In genomic region chr15:52146261-52146660, GRCh38 we compare ENCODE assay signal across 9 cellular contexts. TPM values are rescaled to one million over a fixed set of nuclear protein-coding genes. Genes with fewer than 3 reads are reported as not detected.
"Had no signal": no experiment of that assay in that cellular context is flagged by ENCODE, and none has a peak within 500 bp of the region (broad histone marks: within the 10 kb centered on the region; RNA-seq: fewer than 3 reads in every experiment).

No MANE protein-coding gene starts in this region.

- H2AFZ ChIP-seq: GM23338 had no signal

- ATAC-seq: GM23338 had no signal

- H3K27ac Mint-ChIP-seq: GM23338, H9, HFFc6 had no signal

- H3K27ac ChIP-seq: KMS-11 had no signal

- H3K4me1 Mint-ChIP-seq: GM23338, H9 had no signal

- H3K9me3 Mint-ChIP-seq: HFFc6 had no signal

- H3K4me2 ChIP-seq: GM23338, KMS-11 had no signal

- H3K4me3 ChIP-seq: GM23338 had no signal

- FAIRE-seq: H1, H54, HTR-8/SVneo had no signal

- H3K4me3 Mint-ChIP-seq: GM23338, H9, HFFc6 had no signal

- DNase-seq: H9, HFFc6, KBM-7 had no signal

- H3K9ac ChIP-seq: KMS-11 had no signal

RNA-seq across cellular contexts. Expression of gene BCL2L10, which starts 33.7 kb away (rescaled TPM):
- total RNA-seq: H1, H9, IMR-90 had no signal
- polyA plus RNA-seq: IMR-90 had no signal
